Comparison of ENCODE assay signal across 2 cellular contexts in genomic region chr3:40120816-40121215, GRCh38.
TF ChIP-seq lines count a peak whose summit lies in the region.

No MANE protein-coding gene starts in this region.

TF ChIP-seq in GM12878, 131 proteins besides CTCF, POLR2A, EP300 and RAD21 (continued from another document):
- no peak for TF ChIP-seq ZNF687 (IDR thresholded peaks at IDR 0.05)
- no peak for TF ChIP-seq SRF (IDR thresholded peaks at IDR 0.05; ENCODE audit: low read depth in 2 of 2, low read length in 2 of 2)

TF ChIP-seq in GM23338, 12 proteins besides CTCF, POLR2A, EP300 and RAD21 (continued from another document):
- TF ChIP-seq REST (IDR thresholded peaks at IDR 0.05; ENCODE audit: unreplicated experiment) (no peak), JUNB (IDR thresholded peaks at IDR 0.05; ENCODE audit: unreplicated experiment) (no peak), NANOG (IDR thresholded peaks at IDR 0.05; ENCODE audit: borderline replicate concordance) (no peak), EZH2 (IDR thresholded peaks at IDR 0.05; ENCODE audit: low read depth, unreplicated experiment) (no peak), EZH2phosphoT487 (IDR thresholded peaks at IDR 0.05; ENCODE audit: unreplicated experiment) (no peak), ZNF462 (CRISPR knock-in tag; IDR thresholded peaks at IDR 0.05) (no peak), CREB1 (CRISPR knock-in tag; IDR thresholded peaks at IDR 0.05; ENCODE audit: low read depth) (no peak)
